In genomic region chr10:87660484-87661133, GRCh38 we compare ENCODE assay signal across 8 cellular contexts. TPM values are rescaled to one million over a fixed set of nuclear protein-coding genes. Genes with fewer than 3 reads are reported as not detected.
DNase-seq lines count a peak whose midpoint lies in the region; ATAC-seq and TF ChIP-seq lines count a peak whose summit lies in the region.

No MANE protein-coding gene starts in this region.

- peak overlapping the region; percentile 84 for H2BK15ac ChIP-seq in mesenchymal stem cell (ENCODE audit: low read depth, poor library complexity, severe bottlenecking)

- peak overlapping the region; percentile 96 for H3K4me2 ChIP-seq in MM.1S (ENCODE audit: low read depth, low read length)
- peak overlapping the region; percentile 65 for H3K4me2 ChIP-seq in mesenchymal stem cell (ENCODE audit: low read length, poor library complexity, severe bottlenecking)

- H2BK120ac ChIP-seq in mesenchymal stem cell (ENCODE audit: low read depth, low read length) = peak overlapping the region; percentile 91

- intact Hi-C loops in vagina (cut with DNase I) = loop anchor here (10.0 kb wide), 1 partner anchor 74 kb away; no protein-coding TSS in a partner anchor

- H3K27me3 Mint-ChIP-seq in chondrocyte (ENCODE audit: low read depth) = no peaks in the 10 kb centered on the region

- no peaks in the 10 kb centered on the region for H3F3A ChIP-seq in MM.1S (ENCODE audit: insufficient read depth, low read length)

- ATAC-seq in esophagus mucosa (no peak), GM18907 (IDR thresholded peaks at IDR 0.05; ENCODE audit: unreplicated experiment) (no peak)

- TF ChIP-seq POLR2A in vagina (IDR thresholded peaks at IDR 0.05) = no peak

- H2BK12ac ChIP-seq in mesenchymal stem cell (ENCODE audit: low read length in 2 of 2) = peak overlapping the region in 1 of 2 experiments; percentile 48

- H3K27me3 ChIP-seq in BE2C = peaks cover 6% of the 10 kb centered on the region
- H3K27me3 ChIP-seq in MM.1S (replicated peaks; ENCODE audit: insufficient read depth, low read length) = 0 out of 2 replicates have a peak, but pooled peaks cover 7% of the 10 kb centered on the region
- no peaks in the 10 kb centered on the region for H3K27me3 ChIP-seq in mesenchymal stem cell (ENCODE audit: control insufficient read depth in 1 of 2, insufficient read depth in 1 of 2, low read length in 2 of 2)
- H3K27me3 ChIP-seq in vagina = no peaks in the 10 kb centered on the region

- H3K27ac ChIP-seq in MM.1S (ENCODE audit: low read length) = no peak overlapping the region
- H3K27ac ChIP-seq in mesenchymal stem cell (ENCODE audit: low read length, poor library complexity, severe bottlenecking) = peak overlapping the region; percentile 13
- H3K27ac ChIP-seq in vagina = peak overlapping the region; percentile 90

- H2BK5ac ChIP-seq in mesenchymal stem cell (ENCODE audit: low read depth, low read length, poor library complexity, severe bottlenecking) = no peak overlapping the region

- H3K4me3 Mint-ChIP-seq in chondrocyte (ENCODE audit: unreplicated experiment) = peak overlapping the region; percentile 98

- H4K20me1 ChIP-seq in MM.1S (ENCODE audit: insufficient read depth, low read length) = no peaks in the 10 kb centered on the region

- H3K79me2 ChIP-seq in MM.1S (ENCODE audit: low read length) = no peaks in the 10 kb centered on the region

- peak overlapping the region; percentile 30 for H4K91ac ChIP-seq in mesenchymal stem cell (ENCODE audit: low read length)

- H2AK5ac ChIP-seq in mesenchymal stem cell (ENCODE audit: low read length, severe bottlenecking) = peak overlapping the region; percentile 39

- no peak overlapping the region for H3K23ac ChIP-seq in mesenchymal stem cell (ENCODE audit: low read length in 2 of 2)

- H3K18ac ChIP-seq in mesenchymal stem cell (ENCODE audit: low read depth in 1 of 2, low read length in 2 of 2) = peak overlapping the region; percentile 86 to 91

- H3K4ac ChIP-seq in mesenchymal stem cell (ENCODE audit: low read depth in 1 of 2, low read length in 2 of 2) = peak overlapping the region; percentile 20 to 95

- H3K9ac ChIP-seq in MM.1S (ENCODE audit: low read length) (peak overlapping the region; percentile 51; the same call in 1 of the 2 replicates), mesenchymal stem cell (ENCODE audit: low read length) (peak overlapping the region; percentile 94)

- no peaks in the 10 kb centered on the region for H3K9me3 ChIP-seq in BE2C
- no peaks in the 10 kb centered on the region for H3K9me3 ChIP-seq in MM.1S (replicated peaks; ENCODE audit: insufficient read depth, low read length)
- no peaks in the 10 kb centered on the region for H3K9me3 ChIP-seq in mesenchymal stem cell (ENCODE audit: control insufficient read depth, low read length)
- no peaks in the 10 kb centered on the region for H3K9me3 ChIP-seq in vagina

- no peaks in the 10 kb centered on the region for H3K9me2 ChIP-seq in MM.1S (replicated peaks; ENCODE audit: insufficient read depth, low read length)

- H3K4me1 Mint-ChIP-seq in chondrocyte (ENCODE audit: low read depth) = peaks cover 62% of the 10 kb centered on the region

- H3K9me3 Mint-ChIP-seq in chondrocyte (ENCODE audit: low read depth) = no peaks in the 10 kb centered on the region

- DNase-seq in BE2C (no peak), MM.1S (peak; percentile 11), chondrocyte (ENCODE audit: low spot score) (no peak), mesenchymal stem cell (peak; percentile 85), vagina (ENCODE audit: extremely low spot score in 2 of 2) (no peak), KG1 (lab: John Stamatoyannopoulos, UW) (no peak)

- H4K8ac ChIP-seq in mesenchymal stem cell (ENCODE audit: low read length) = peak overlapping the region; percentile 81

- H3K27ac Mint-ChIP-seq in chondrocyte (ENCODE audit: unreplicated experiment) = peak overlapping the region; percentile 91

- H3K36me3 Mint-ChIP-seq in chondrocyte (ENCODE audit: low read depth) = no peaks in the 10 kb centered on the region

- no peaks in the 10 kb centered on the region for H3K4me1 ChIP-seq in BE2C
- peaks cover 7% of the 10 kb centered on the region; the same call in 1 of the 2 replicates for H3K4me1 ChIP-seq in MM.1S (ENCODE audit: low read length)
- H3K4me1 ChIP-seq in mesenchymal stem cell (ENCODE audit: control insufficient read depth, insufficient read depth, low read depth, low read length) = peaks cover 13% of the 10 kb centered on the region
- H3K4me1 ChIP-seq in vagina = peaks cover 18% of the 10 kb centered on the region

- TF ChIP-seq CTCF in BE2C (IDR thresholded peaks at IDR 0.05; ENCODE audit: low read depth, low read length) (no peak), MM.1S (IDR thresholded peaks at IDR 0.05; ENCODE audit: low read length) (no peak), chondrocyte (IDR thresholded peaks at IDR 0.05) (no peak), vagina (IDR thresholded peaks at IDR 0.05) (no peak)

- H2AFZ ChIP-seq in MM.1S (ENCODE audit: low read length) (peak overlapping the region; percentile 95), mesenchymal stem cell (ENCODE audit: low read depth, low read length) (no peak overlapping the region)

- no peak overlapping the region for H3K14ac ChIP-seq in mesenchymal stem cell (ENCODE audit: low read length in 2 of 2)

- 16% methylated on average over 12 of the region's 12 CpGs for WGBS in mesenchymal stem cell

- peaks cover 19% of the 10 kb centered on the region for H3K79me1 ChIP-seq in mesenchymal stem cell (replicated peaks; ENCODE audit: low read length, poor library complexity, severe bottlenecking)

- H3K36me3 ChIP-seq in BE2C (no peaks in the 10 kb centered on the region), MM.1S (replicated peaks; ENCODE audit: insufficient read depth, low read length) (no peaks in the 10 kb centered on the region), mesenchymal stem cell (ENCODE audit: control insufficient read depth in 1 of 2, insufficient read depth in 2 of 2, low read depth in 1 of 2, low read length in 2 of 2) (peaks cover 0 to 2% of the 10 kb centered on the region in 2 experiments), vagina (no peaks in the 10 kb centered on the region)

- peak overlapping the region; percentile 70 for H3K4me3 ChIP-seq in BE2C (ENCODE audit: low read depth, low read length)
- peak overlapping the region; percentile 80 for H3K4me3 ChIP-seq in MM.1S (ENCODE audit: low read length)
- H3K4me3 ChIP-seq in mesenchymal stem cell (ENCODE audit: insufficient read depth in 1 of 2, low read depth in 1 of 2, low read length in 2 of 2) = peak overlapping the region; percentile 62 to 89
- peak overlapping the region; percentile 62 to 74 for H3K4me3 ChIP-seq in vagina

RNA-seq across cellular contexts. Expression of gene PAPSS2, which starts 0.9 kb away (rescaled TPM):
- 0.11 TPM for polyA plus RNA-seq in BE2C (2012; ENCODE audit: insufficient read depth, insufficient read length, low read depth)
- total RNA-seq in chondrocyte (61.5 to 71.6 TPM (median 66.2 TPM) in 3 replicates), vagina (12.3 TPM), esophagus mucosa (10.4 TPM)
- polyA plus RNA-seq in mesenchymal stem cell (2013, experiment 1 of 2) = 79.7 TPM
- 80.1 TPM for polyA plus RNA-seq in mesenchymal stem cell (2013, experiment 2 of 2)

Comparison
In these comparisons a context has a peak if more than half of its experiments do, and no peak if none do; other contexts are left out.
1. DNase-seq: peak in MM.1S (single experiment) and mesenchymal stem cell (single experiment); none in BE2C (single experiment), chondrocyte (single experiment), vagina (0 of 2) and KG1 (single experiment).
2. Peak in every context shown above with its lines, with median percentiles within 50 percentile points of each other: H3K4me3 ChIP-seq.